ENCODE assay signal across 1 cellular context in the genomic region with DNA sequence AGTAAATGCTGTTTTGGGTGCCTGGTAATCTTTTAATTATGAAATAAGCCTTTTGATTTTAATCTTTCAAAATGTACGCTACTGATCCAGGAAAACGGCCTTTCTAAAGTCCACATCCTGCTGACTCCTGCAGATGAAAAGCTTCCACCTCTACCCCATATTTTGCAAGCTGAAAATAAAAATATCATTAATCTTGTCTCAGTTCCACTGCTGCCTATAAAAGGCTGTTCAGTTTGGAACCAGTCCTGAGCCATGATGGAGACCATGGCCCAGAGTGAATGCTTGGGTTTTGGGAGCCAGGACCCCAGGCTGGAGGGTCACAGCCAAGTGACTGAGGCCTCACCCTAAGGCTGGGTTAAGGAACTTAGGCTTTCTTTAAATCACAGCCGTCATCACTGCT.
TF ChIP-seq lines count a peak whose summit lies in the region.

No MANE protein-coding gene starts in this region.

TF ChIP-seq in GM23338, 12 proteins besides CTCF, POLR2A, EP300 and RAD21 (continued from another document):
- TF ChIP-seq, protein P1, sequence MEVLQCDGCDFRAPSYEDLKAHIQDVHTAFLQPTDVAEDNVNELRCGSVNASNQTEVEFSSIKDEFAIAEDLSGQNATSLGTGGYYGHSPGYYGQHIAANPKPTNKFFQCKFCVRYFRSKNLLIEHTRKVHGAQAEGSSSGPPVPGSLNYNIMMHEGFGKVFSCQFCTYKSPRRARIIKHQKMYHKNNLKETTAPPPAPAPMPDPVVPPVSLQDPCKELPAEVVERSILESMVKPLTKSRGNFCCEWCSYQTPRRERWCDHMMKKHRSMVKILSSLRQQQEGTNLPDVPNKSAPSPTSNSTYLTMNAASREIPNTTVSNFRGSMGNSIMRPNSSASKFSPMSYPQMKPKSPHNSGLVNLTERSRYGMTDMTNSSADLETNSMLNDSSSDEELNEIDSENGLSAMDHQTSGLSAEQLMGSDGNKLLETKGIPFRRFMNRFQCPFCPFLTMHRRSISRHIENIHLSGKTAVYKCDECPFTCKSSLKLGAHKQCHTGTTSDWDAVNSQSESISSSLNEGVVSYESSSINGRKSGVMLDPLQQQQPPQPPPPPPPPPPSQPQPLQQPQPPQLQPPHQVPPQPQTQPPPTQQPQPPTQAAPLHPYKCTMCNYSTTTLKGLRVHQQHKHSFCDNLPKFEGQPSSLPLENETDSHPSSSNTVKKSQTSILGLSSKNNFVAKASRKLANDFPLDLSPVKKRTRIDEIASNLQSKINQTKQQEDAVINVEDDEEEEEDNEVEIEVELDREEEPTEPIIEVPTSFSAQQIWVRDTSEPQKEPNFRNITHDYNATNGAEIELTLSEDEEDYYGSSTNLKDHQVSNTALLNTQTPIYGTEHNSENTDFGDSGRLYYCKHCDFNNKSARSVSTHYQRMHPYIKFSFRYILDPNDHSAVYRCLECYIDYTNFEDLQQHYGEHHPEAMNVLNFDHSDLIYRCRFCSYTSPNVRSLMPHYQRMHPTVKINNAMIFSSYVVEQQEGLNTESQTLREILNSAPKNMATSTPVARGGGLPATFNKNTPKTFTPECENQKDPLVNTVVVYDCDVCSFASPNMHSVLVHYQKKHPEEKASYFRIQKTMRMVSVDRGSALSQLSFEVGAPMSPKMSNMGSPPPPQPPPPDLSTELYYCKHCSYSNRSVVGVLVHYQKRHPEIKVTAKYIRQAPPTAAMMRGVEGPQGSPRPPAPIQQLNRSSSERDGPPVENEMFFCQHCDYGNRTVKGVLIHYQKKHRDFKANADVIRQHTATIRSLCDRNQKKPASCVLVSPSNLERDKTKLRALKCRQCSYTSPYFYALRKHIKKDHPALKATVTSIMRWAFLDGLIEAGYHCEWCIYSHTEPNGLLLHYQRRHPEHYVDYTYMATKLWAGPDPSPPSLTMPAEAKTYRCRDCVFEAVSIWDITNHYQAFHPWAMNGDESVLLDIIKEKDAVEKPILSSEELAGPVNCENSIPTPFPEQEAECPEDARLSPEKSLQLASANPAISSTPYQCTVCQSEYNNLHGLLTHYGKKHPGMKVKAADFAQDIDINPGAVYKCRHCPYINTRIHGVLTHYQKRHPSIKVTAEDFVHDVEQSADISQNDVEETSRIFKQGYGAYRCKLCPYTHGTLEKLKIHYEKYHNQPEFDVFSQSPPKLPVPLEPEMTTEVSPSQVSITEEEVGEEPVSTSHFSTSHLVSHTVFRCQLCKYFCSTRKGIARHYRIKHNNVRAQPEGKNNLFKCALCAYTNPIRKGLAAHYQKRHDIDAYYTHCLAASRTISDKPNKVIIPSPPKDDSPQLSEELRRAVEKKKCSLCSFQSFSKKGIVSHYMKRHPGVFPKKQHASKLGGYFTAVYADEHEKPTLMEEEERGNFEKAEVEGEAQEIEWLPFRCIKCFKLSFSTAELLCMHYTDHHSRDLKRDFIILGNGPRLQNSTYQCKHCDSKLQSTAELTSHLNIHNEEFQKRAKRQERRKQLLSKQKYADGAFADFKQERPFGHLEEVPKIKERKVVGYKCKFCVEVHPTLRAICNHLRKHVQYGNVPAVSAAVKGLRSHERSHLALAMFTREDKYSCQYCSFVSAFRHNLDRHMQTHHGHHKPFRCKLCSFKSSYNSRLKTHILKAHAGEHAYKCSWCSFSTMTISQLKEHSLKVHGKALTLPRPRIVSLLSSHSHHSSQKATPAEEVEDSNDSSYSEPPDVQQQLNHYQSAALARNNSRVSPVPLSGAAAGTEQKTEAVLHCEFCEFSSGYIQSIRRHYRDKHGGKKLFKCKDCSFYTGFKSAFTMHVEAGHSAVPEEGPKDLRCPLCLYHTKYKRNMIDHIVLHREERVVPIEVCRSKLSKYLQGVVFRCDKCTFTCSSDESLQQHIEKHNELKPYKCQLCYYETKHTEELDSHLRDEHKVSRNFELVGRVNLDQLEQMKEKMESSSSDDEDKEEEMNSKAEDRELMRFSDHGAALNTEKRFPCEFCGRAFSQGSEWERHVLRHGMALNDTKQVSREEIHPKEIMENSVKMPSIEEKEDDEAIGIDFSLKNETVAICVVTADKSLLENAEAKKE (CRISPR knock-in tag; IDR thresholded peaks at IDR 0.05), result no peak
- no peak for TF ChIP-seq CREB1 (CRISPR knock-in tag; IDR thresholded peaks at IDR 0.05; ENCODE audit: low read depth)
TF ChIP-seq in GM23338: peak in this region for 0.
